Comparison of ENCODE assay signal across 1 cellular context in genomic region chr17:65561394-65562205, GRCh38.
TF ChIP-seq lines count a peak whose summit lies in the region.

Gene AXIN2 (minus strand): TSS chr17:65561648. CDS start chr17:65558620, 3,028 bp downstream.

TF ChIP-seq in GM12878, 131 proteins besides CTCF, POLR2A, EP300 and RAD21 (continued from another document):
- TF ChIP-seq EGR1 (IDR thresholded peaks at IDR 0.05; ENCODE audit: borderline replicate concordance in 1 of 2, low read depth in 2 of 2, low read length in 2 of 2), result peak in 1 of 2 experiments; percentile 9; a peak in 1 of 3 replicates
- TF ChIP-seq PKNOX1 (IDR thresholded peaks at IDR 0.05), result peak; percentile 29; the same call in 1 of the 2 replicates
- 0 out of 2 replicates have a peak, but pooled peaks have one; percentile 18 for TF ChIP-seq NR2F1 (conservative IDR thresholded peaks at IDR 0.05)
- TF ChIP-seq ZNF687 (IDR thresholded peaks at IDR 0.05), result peak; percentile 12; the same call in 1 of the 2 replicates
- TF ChIP-seq MXI1 (IDR thresholded peaks at IDR 0.05; ENCODE audit: low read depth, low read length), result 0 out of 2 replicates have a peak, but pooled peaks have one; percentile 2
